Comparison of ENCODE assay signal across 26 cellular contexts in genomic region chr1:152225678-152226077, GRCh38. TPM values are rescaled to one million over a fixed set of nuclear protein-coding genes. Genes with fewer than 3 reads are reported as not detected.
A peak's percentile ranks its signal among the peaks of the same experiment; 100 is the strongest.
DNase-seq lines count a peak whose midpoint lies in the region; ATAC-seq and TF ChIP-seq lines count a peak whose summit lies in the region.
"Had no signal": no experiment of that assay in that cellular context is flagged by ENCODE, and none has a peak within 500 bp of the region (broad histone marks: within the 10 kb centered on the region; RNA-seq: fewer than 3 reads in every experiment).

No MANE protein-coding gene starts in this region.

- H3K4ac ChIP-seq in mesendoderm (ENCODE audit: low read depth, low read length) = no peak overlapping the region

- no peak overlapping the region for H4K8ac ChIP-seq in mesendoderm (ENCODE audit: low read depth, low read length)

- H2AK5ac ChIP-seq in mesendoderm (ENCODE audit: low read length) = no peak overlapping the region

- no peak overlapping the region for H3K23ac ChIP-seq in mesendoderm (ENCODE audit: low read length)

- H4K5ac ChIP-seq in mesendoderm (ENCODE audit: low read length) = no peak overlapping the region

- no peak overlapping the region for H3K27ac ChIP-seq in RWPE2 (ENCODE audit: poor library complexity, severe bottlenecking)
- H3K27ac ChIP-seq in esophagus (ENCODE audit: low read depth in 2 of 2, low read length in 1 of 2) = peak overlapping the region; percentile 13 to 56
- H3K27ac ChIP-seq in mesendoderm (ENCODE audit: low read depth, low read length) = no peak overlapping the region
- H3K27ac ChIP-seq: A549; BLaER1 treated with 17β-estradiol and CSF1 and Interleukin-3, amounts not matched to agents 10 nM and 100 nM; SK-N-MC had no signal

- TF ChIP-seq CTCF in RWPE2 (IDR thresholded peaks at IDR 0.05; ENCODE audit: poor library complexity, severe bottlenecking) = no peak

- no peak overlapping the region for H2BK15ac ChIP-seq in mesendoderm (replicated peaks; ENCODE audit: low read depth)

- H3K9ac ChIP-seq in mesendoderm (ENCODE audit: low read length) = no peak overlapping the region
- H3K9ac ChIP-seq: BLaER1 treated with 17β-estradiol and CSF1 and Interleukin-3, amounts not matched to agents 10 nM and 100 nM had no signal

- WGBS in esophagus, 2 donors = 33 to 49% methylated on average over 3 of the region's 3 CpGs
- no CpG with 5 or more reads among the region's 3 CpGs for WGBS in mesendoderm (ENCODE audit: extremely low coverage, insufficient coverage, low lambda C conversion rate)

- no peak overlapping the region for H3K4me2 ChIP-seq in mesendoderm (ENCODE audit: low read length)
- H3K4me2 ChIP-seq: A549; BLaER1 treated with 17β-estradiol and CSF1 and Interleukin-3, amounts not matched to agents 10 nM and 100 nM had no signal

- DNase-seq in M059J (ENCODE audit: low read depth) = peak; percentile 4
- DNase-seq in RWPE2 (ENCODE audit: low spot score) = no peak
- DNase-seq in mesendoderm = no peak
- DNase-seq in NCI-H1105 (lab: John Stamatoyannopoulos, UW) = no peak
- no peak for DNase-seq in inferior parietal cortex (ENCODE audit: extremely low spot score)
- DNase-seq in NCI-H2029 treated with DMSO at 0.1 percent for 48 hours (lab: John Stamatoyannopoulos, UW) = no peak
- DNase-seq: AML-193; CD4-positive, alpha-beta memory T cell; COR-L47; DMS53; HCEC 1CT; KBM-7; NCI-H1048; NCI-H1417 treated with DMSO at 0.1 percent for 48 hours; NCI-H1694 treated with DMSO at 0.1 percent for 48 hours; NCI-H2081 treated with DMSO at 0.1 percent for 48 hours; NCI-H446 treated with DMSO at 0.1 percent for 48 hours; NCI-H526; SIG-M5 had no signal

- H3K9me3 ChIP-seq in RWPE2 (ENCODE audit: severe bottlenecking) (no peaks in the 10 kb centered on the region), esophagus (ENCODE audit: control insufficient read depth in 2 of 2, insufficient read depth in 1 of 2, low read depth in 1 of 2, low read length in 1 of 2) (no peaks in the 10 kb centered on the region)
- H3K9me3 ChIP-seq: A549 had no signal

- H3K79me1 ChIP-seq in mesendoderm (ENCODE audit: low read length) = no peaks in the 10 kb centered on the region

- no peaks in the 10 kb centered on the region for H3K36me3 ChIP-seq in RWPE2 (ENCODE audit: low read depth)
- no peaks in the 10 kb centered on the region for H3K36me3 ChIP-seq in esophagus (ENCODE audit: control insufficient read depth in 2 of 2, insufficient read depth in 2 of 2, low read length in 1 of 2)
- H3K36me3 ChIP-seq in mesendoderm (ENCODE audit: control insufficient read depth, insufficient read depth, low read length) = no peaks in the 10 kb centered on the region
- H3K36me3 ChIP-seq: BLaER1 treated with 17β-estradiol and CSF1 and Interleukin-3, amounts not matched to agents 10 nM and 100 nM had no signal

- H2BK5ac ChIP-seq in mesendoderm (ENCODE audit: low read length) = no peak overlapping the region

- no peaks in the 10 kb centered on the region for H3K79me2 ChIP-seq in mesendoderm (ENCODE audit: control insufficient read depth, insufficient read depth, low read length)

- H3K4me1 ChIP-seq in RWPE2 (ENCODE audit: insufficient read depth, poor library complexity, severe bottlenecking) (peaks cover 10% of the 10 kb centered on the region), esophagus (ENCODE audit: control insufficient read depth in 2 of 2, insufficient read depth in 2 of 2, low read length in 1 of 2) (no peaks in the 10 kb centered on the region), mesendoderm (ENCODE audit: control insufficient read depth, low read depth, low read length) (no peaks in the 10 kb centered on the region)
- H3K4me1 ChIP-seq: A549; BLaER1 treated with 17β-estradiol and CSF1 and Interleukin-3, amounts not matched to agents 10 nM and 100 nM had no signal

- no peak overlapping the region for H3K18ac ChIP-seq in mesendoderm (ENCODE audit: low read length)

- peak; percentile 66 for ATAC-seq in RWPE2 (ENCODE audit: low read depth)
- ATAC-seq: A549, Panc1 had no signal

- H3K56ac ChIP-seq in mesendoderm (ENCODE audit: low read length) = no peak overlapping the region

- no peaks in the 10 kb centered on the region for H3K27me3 ChIP-seq in RWPE2 (ENCODE audit: insufficient read depth, poor library complexity, severe bottlenecking)
- no peaks in the 10 kb centered on the region for H3K27me3 ChIP-seq in esophagus (ENCODE audit: control insufficient read depth in 1 of 2, insufficient read depth in 2 of 2, low read length in 2 of 2)
- H3K27me3 ChIP-seq in mesendoderm (ENCODE audit: insufficient read depth, low read length, poor library complexity) = no peaks in the 10 kb centered on the region
- H3K27me3 ChIP-seq: BLaER1 treated with 17β-estradiol and CSF1 and Interleukin-3, amounts not matched to agents 10 nM and 100 nM had no signal

- no peak overlapping the region for H2BK120ac ChIP-seq in mesendoderm (ENCODE audit: low read depth, low read length)

- H3K4me3 ChIP-seq in RWPE2 (ENCODE audit: severe bottlenecking) (no peak overlapping the region), esophagus (ENCODE audit: low read depth in 1 of 2, low read length in 2 of 2) (no peak overlapping the region), mesendoderm (ENCODE audit: low read length) (peak overlapping the region; percentile 17)
- H3K4me3 ChIP-seq: A549; BLaER1 treated with 17β-estradiol and CSF1 and Interleukin-3, amounts not matched to agents 10 nM and 100 nM; SK-N-MC had no signal

RNA-seq across cellular contexts. Expression of gene HRNR, which starts 1.7 kb away (rescaled TPM):
- not detected in 2 replicates for total RNA-seq in M059J (2014; rRNA removed; shearing (Covaris generic))
- polyA plus RNA-seq in esophagus = under 1 TPM; 0.01 to 0.08 TPM
- not detected for polyA plus RNA-seq in mesendoderm (2013, experiment 1 of 2)
- polyA plus RNA-seq in mesendoderm (2013, experiment 2 of 2) = not detected
- total RNA-seq: CD4-positive, alpha-beta memory T cell; H1; LHCN-M2 had no signal
- polyA plus RNA-seq: A549; CD4-positive, alpha-beta memory T cell; H1 had no signal

Comparison
In these comparisons a context has a peak if more than half of its experiments do, and no peak if none do; other contexts are left out.
1. H3K27ac ChIP-seq: peak in esophagus (2 of 2); none in RWPE2 (single experiment) and mesendoderm (single experiment).